8 cellular contexts compared by ENCODE assay signal in the genomic region with DNA sequence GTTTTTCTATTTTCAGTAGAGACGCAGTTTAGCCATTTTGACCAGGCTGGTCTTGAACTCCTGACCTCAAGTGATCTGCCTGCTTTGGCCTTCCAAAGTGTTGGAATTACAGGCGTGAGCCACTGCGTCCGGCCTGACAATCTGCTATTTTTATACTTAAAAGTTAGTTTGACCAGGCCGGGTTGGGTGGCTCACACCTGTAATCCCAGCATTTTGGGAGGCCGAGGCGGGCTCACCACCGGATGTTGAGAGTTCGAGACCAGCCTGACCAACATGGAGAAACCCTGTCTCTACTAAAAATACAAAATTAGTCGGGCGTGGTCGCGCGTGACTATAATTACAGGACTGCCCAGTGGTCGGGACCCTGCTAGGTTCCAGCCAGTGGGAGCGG. TPM values are rescaled to one million over a fixed set of nuclear protein-coding genes. Genes with fewer than 3 reads are reported as not detected.
DNase-seq lines count a peak whose midpoint lies in the region; ATAC-seq and TF ChIP-seq lines count a peak whose summit lies in the region.
"Not testable (repeated sequence)": the region's sequence is repeated elsewhere in the genome, so short reads cannot be mapped to it uniquely, and the experiment has no call there.
"Had no signal": no experiment of that assay in that cellular context is flagged by ENCODE, and none has a peak within 500 bp of the region (broad histone marks: within the 10 kb centered on the region; RNA-seq: fewer than 3 reads in every experiment).

No MANE protein-coding gene starts in this region.

- not testable (repeated sequence) for H3K9me2 ChIP-seq in PC-9 (ENCODE audit: insufficient read depth)

- not testable (repeated sequence) for H3K36me3 Mint-ChIP-seq in CD8-positive, alpha-beta T cell; activated T-helper 1 cell treated with anti-CD3 and anti-CD28 coated beads, Interleukin-12 subunit alpha, Interleukin-12 subunit beta, Interleukin-2, Interleukin-4 antibody, amounts not matched to agents 30 ng/mL and 10 ng/mL and 1 ng/mL, durations not matched to agents 14 hours and 24 hours and 36 hours (ENCODE audit: low read depth); neural progenitor cell; stimulated activated naive B cell treated with anti-CD40 and anti-IgM and Interleukin-4, amounts not matched to agents 10 μg/mL and 1 μg/mL and 100 μg/mL, for 72 hours

- not testable (repeated sequence) for DNase-seq in CD8-positive, alpha-beta T cell; PC-9; activated T-helper 1 cell treated with anti-CD3 and anti-CD28 coated beads, Interleukin-12 subunit alpha, Interleukin-12 subunit beta, Interleukin-2, Interleukin-4 antibody, amounts not matched to agents 30 ng/mL and 10 ng/mL and 1 ng/mL, durations not matched to agents 14 hours and 24 hours and 36 hours (ENCODE audit: low spot score); choroid plexus epithelial cell (ENCODE audit: low read depth); heart left ventricle; neural progenitor cell (ENCODE audit: low spot score); stimulated activated naive B cell treated with anti-CD40 and anti-IgM and Interleukin-4, amounts not matched to agents 10 μg/mL and 1 μg/mL and 100 μg/mL, for 72 hours

- H2AFZ ChIP-seq in PC-9; neural progenitor cell (replicated peaks): not testable (repeated sequence)

- peak overlapping the region; percentile 86; the same call in 1 of the 2 replicates for H3K4me2 ChIP-seq in PC-9
- H3K4me2 ChIP-seq in neural progenitor cell, result not testable (repeated sequence)

- not testable (repeated sequence) for H3K4me1 Mint-ChIP-seq in CD8-positive, alpha-beta T cell (ENCODE audit: low read depth)
- H3K4me1 Mint-ChIP-seq in activated T-helper 1 cell treated with anti-CD3 and anti-CD28 coated beads, Interleukin-12 subunit alpha, Interleukin-12 subunit beta, Interleukin-2, Interleukin-4 antibody, amounts not matched to agents 30 ng/mL and 10 ng/mL and 1 ng/mL, durations not matched to agents 14 hours and 24 hours and 36 hours (ENCODE audit: low read depth), result peaks cover 16% of the 10 kb centered on the region
- peaks cover 38% of the 10 kb centered on the region for H3K4me1 Mint-ChIP-seq in neural progenitor cell
- H3K4me1 Mint-ChIP-seq in stimulated activated naive B cell treated with anti-CD40 and anti-IgM and Interleukin-4, amounts not matched to agents 10 μg/mL and 1 μg/mL and 100 μg/mL, for 72 hours, result peaks cover 16 to 24% of the 10 kb centered on the region in 2 donors

- H3K27me3 ChIP-seq in CD8-positive, alpha-beta T cell (ENCODE audit: insufficient read depth, low read length); PC-9 (ENCODE audit: insufficient read depth, low read depth); heart left ventricle; neural progenitor cell: not testable (repeated sequence)

- not testable (repeated sequence) for H3K4me3 ChIP-seq in CD8-positive, alpha-beta T cell (ENCODE audit: low read depth, low read length)
- peak overlapping the region; percentile 14; the same call in 1 of the 2 replicates for H3K4me3 ChIP-seq in PC-9
- peak overlapping the region; percentile 10 for H3K4me3 ChIP-seq in choroid plexus epithelial cell (ENCODE audit: low read depth, low read length)
- peak overlapping the region in 10 of 12 donors; percentile 2 to 55 (median 38) for H3K4me3 ChIP-seq in heart left ventricle
- H3K4me3 ChIP-seq in neural progenitor cell, result peak overlapping the region; percentile 9

- H3K27ac Mint-ChIP-seq in CD8-positive, alpha-beta T cell; activated T-helper 1 cell treated with anti-CD3 and anti-CD28 coated beads, Interleukin-12 subunit alpha, Interleukin-12 subunit beta, Interleukin-2, Interleukin-4 antibody, amounts not matched to agents 30 ng/mL and 10 ng/mL and 1 ng/mL, durations not matched to agents 14 hours and 24 hours and 36 hours; neural progenitor cell: not testable (repeated sequence)
- H3K27ac Mint-ChIP-seq in stimulated activated naive B cell treated with anti-CD40 and anti-IgM and Interleukin-4, amounts not matched to agents 10 μg/mL and 1 μg/mL and 100 μg/mL, for 72 hours, result peak overlapping the region; percentile 59

- not testable (repeated sequence) for H4K20me1 ChIP-seq in PC-9 (ENCODE audit: insufficient read depth); neural progenitor cell (ENCODE audit: low read depth)

- not testable (repeated sequence) for H3K27ac ChIP-seq in CD8-positive, alpha-beta T cell (ENCODE audit: low read depth, low read length); PC-9; neural progenitor cell
- H3K27ac ChIP-seq in heart left ventricle, result peak overlapping the region in 9 of 12 donors; percentile 0 to 62 (median 21)

- not testable (repeated sequence) for H3K27me3 Mint-ChIP-seq in CD8-positive, alpha-beta T cell (ENCODE audit: low read depth); activated T-helper 1 cell treated with anti-CD3 and anti-CD28 coated beads, Interleukin-12 subunit alpha, Interleukin-12 subunit beta, Interleukin-2, Interleukin-4 antibody, amounts not matched to agents 30 ng/mL and 10 ng/mL and 1 ng/mL, durations not matched to agents 14 hours and 24 hours and 36 hours (ENCODE audit: insufficient read depth); neural progenitor cell (ENCODE audit: insufficient read depth, low read depth); stimulated activated naive B cell treated with anti-CD40 and anti-IgM and Interleukin-4, amounts not matched to agents 10 μg/mL and 1 μg/mL and 100 μg/mL, for 72 hours

- peak overlapping the region; percentile 32 for H3K4me3 Mint-ChIP-seq in CD8-positive, alpha-beta T cell
- H3K4me3 Mint-ChIP-seq in activated T-helper 1 cell treated with anti-CD3 and anti-CD28 coated beads, Interleukin-12 subunit alpha, Interleukin-12 subunit beta, Interleukin-2, Interleukin-4 antibody, amounts not matched to agents 30 ng/mL and 10 ng/mL and 1 ng/mL, durations not matched to agents 14 hours and 24 hours and 36 hours, result peak overlapping the region; percentile 26
- not testable (repeated sequence) for H3K4me3 Mint-ChIP-seq in neural progenitor cell
- H3K4me3 Mint-ChIP-seq in stimulated activated naive B cell treated with anti-CD40 and anti-IgM and Interleukin-4, amounts not matched to agents 10 μg/mL and 1 μg/mL and 100 μg/mL, for 72 hours, result peak overlapping the region; percentile 70 to 75

- H3K9ac ChIP-seq in neural progenitor cell, result not testable (repeated sequence)

- 51 to 77% (median 63%) methylated on average over 16 of the region's 16 CpGs for WGBS in heart left ventricle, 4 donors

- H3K36me3 ChIP-seq in CD8-positive, alpha-beta T cell (ENCODE audit: insufficient read depth, low read length); PC-9 (ENCODE audit: low read depth); heart left ventricle; neural progenitor cell: not testable (repeated sequence)

- H3K9me3 Mint-ChIP-seq in CD8-positive, alpha-beta T cell; activated T-helper 1 cell treated with anti-CD3 and anti-CD28 coated beads, Interleukin-12 subunit alpha, Interleukin-12 subunit beta, Interleukin-2, Interleukin-4 antibody, amounts not matched to agents 30 ng/mL and 10 ng/mL and 1 ng/mL, durations not matched to agents 14 hours and 24 hours and 36 hours; neural progenitor cell; stimulated activated naive B cell treated with anti-CD40 and anti-IgM and Interleukin-4, amounts not matched to agents 10 μg/mL and 1 μg/mL and 100 μg/mL, for 72 hours: not testable (repeated sequence)

- not testable (repeated sequence) for BruUV-seq in PC-9 (replicated peaks; lab: Mats Ljungman, UMichigan)

- intact Hi-C loops in CD8-positive, alpha-beta T cell (cut with DNase I, micrococcal nuclease), result loop anchor here in 1 of 2 experiments (1.0 to 5.0 kb wide), 5 partner anchors 20 to 1117 kb away; a partner anchor contains a TSS
- intact Hi-C loops in PC-9 (cut with micrococcal nuclease; ENCODE audit: unreplicated experiment); heart left ventricle (cut with DNase I): not testable (repeated sequence)
- intact Hi-C loops in activated T-helper 1 cell treated with anti-CD3 and anti-CD28 coated beads, Interleukin-12 subunit alpha, Interleukin-12 subunit beta, Interleukin-2, Interleukin-4 antibody, amounts not matched to agents 30 ng/mL and 10 ng/mL and 1 ng/mL, durations not matched to agents 14 hours and 24 hours and 36 hours (cut with micrococcal nuclease), result loop anchor here (5.0 kb wide), 2 partner anchors 113 to 132 kb away; a partner anchor contains a TSS

- not testable (repeated sequence) for H3K4me1 ChIP-seq in CD8-positive, alpha-beta T cell (ENCODE audit: insufficient read depth, low read length); neural progenitor cell
- H3K4me1 ChIP-seq in PC-9 (replicated peaks; ENCODE audit: insufficient read depth) (peaks cover 29% of the 10 kb centered on the region), heart left ventricle (peaks cover 0 to 17% (median 4%) of the 10 kb centered on the region in 12 donors)

- H3K79me2 ChIP-seq in PC-9 (ENCODE audit: low read depth); neural progenitor cell (ENCODE audit: low read depth): not testable (repeated sequence)

- not testable (repeated sequence) for TF ChIP-seq POLR2A in heart left ventricle (IDR thresholded peaks at IDR 0.05)

- CTCF ChIA-PET in CD8-positive, alpha-beta T cell (lab: Charles Lee), result interaction anchor here (1.2 kb wide), 1 partner anchor 62 kb away, joined by 4 read pairs; no protein-coding TSS in a partner anchor
- CTCF ChIA-PET in PC-9 (lab: Charles Lee), result not testable (repeated sequence)

- not testable (repeated sequence) for H3K9me3 ChIP-seq in CD8-positive, alpha-beta T cell (ENCODE audit: low read length); PC-9 (ENCODE audit: insufficient read depth, low read depth); heart left ventricle; neural progenitor cell (ENCODE audit: low read depth)

- H3F3A ChIP-seq in PC-9 (ENCODE audit: insufficient read depth, low read depth) (peaks cover 28% of the 10 kb centered on the region), neural progenitor cell (ENCODE audit: low read depth) (peaks cover 14% of the 10 kb centered on the region)

- not testable (repeated sequence) for ATAC-seq in CD8-positive, alpha-beta T cell; heart left ventricle; stimulated activated naive B cell treated with anti-CD40 and anti-IgM and Interleukin-4, amounts not matched to agents 10 μg/mL and 1 μg/mL and 100 μg/mL, for 72 hours (replicated peaks)

- TF ChIP-seq CTCF in CD8-positive, alpha-beta T cell (IDR thresholded peaks at IDR 0.05); PC-9 (conservative IDR thresholded peaks at IDR 0.05); choroid plexus epithelial cell (conservative IDR thresholded peaks at IDR 0.05; ENCODE audit: low read depth, low read length); heart left ventricle (IDR thresholded peaks at IDR 0.05); neural progenitor cell (IDR thresholded peaks at IDR 0.05): not testable (repeated sequence)

- POLR2A ChIA-PET in CD8-positive, alpha-beta T cell (lab: Charles Lee), result not testable (repeated sequence)
- POLR2A ChIA-PET in PC-9 (lab: Charles Lee; ENCODE audit: unreplicated experiment), result interaction anchor here (0.6 kb wide), 1 partner anchor 684 kb away, joined by 3 read pairs; no protein-coding TSS in a partner anchor

RNA-seq across cellular contexts. Expression of a gene that starts 19.8 kb away (rescaled TPM):
- 10 to 100 TPM; 61.0 to 66.6 TPM for total RNA-seq in CD8-positive, alpha-beta T cell
- 52.7 and 56.6 TPM in 2 replicates for total RNA-seq in PC-9 (2021)
- total RNA-seq in activated T-helper 1 cell treated with anti-CD3 and anti-CD28 coated beads, Interleukin-12 subunit alpha, Interleukin-12 subunit beta, Interleukin-2, Interleukin-4 antibody, amounts not matched to agents 30 ng/mL and 10 ng/mL and 1 ng/mL, durations not matched to agents 14 hours and 24 hours and 36 hours, result 131 and 144 TPM in 2 replicates
- 10 to 100 TPM; 14.0 to 39.5 (median 25.6) TPM for total RNA-seq in heart left ventricle
- polyA plus RNA-seq in heart left ventricle, result 10 to 100 TPM; 20.5 to 29.1 TPM
- total RNA-seq in neural progenitor cell (ENCODE audit: low replicate concordance), result 15.2 and 31.9 TPM in 2 replicates

RNA-seq across cellular contexts. Expression of a gene that starts 54.0 kb away (rescaled TPM):
- total RNA-seq in CD8-positive, alpha-beta T cell, result under 1 TPM in 1 of 2 experiments, not detected in 1; 0.42 TPM
- total RNA-seq in PC-9 (2021), result 1.9 and 2.4 TPM in 2 replicates
- total RNA-seq in activated T-helper 1 cell treated with anti-CD3 and anti-CD28 coated beads, Interleukin-12 subunit alpha, Interleukin-12 subunit beta, Interleukin-2, Interleukin-4 antibody, amounts not matched to agents 30 ng/mL and 10 ng/mL and 1 ng/mL, durations not matched to agents 14 hours and 24 hours and 36 hours, result 1.4 and 2.1 TPM in 2 replicates
- 1 to 10 TPM in 8 of 9 donors, under 1 TPM in 1; 0.90 to 5.3 (median 3.5) TPM for total RNA-seq in heart left ventricle
- 1 to 10 TPM; 1.1 to 3.4 TPM for polyA plus RNA-seq in heart left ventricle
- 0.99 TPM in 1 of 2 replicates, not detected in the other for total RNA-seq in neural progenitor cell (ENCODE audit: low replicate concordance)
- total RNA-seq: G401 had no signal
